ENCODE assay signal across 8 cellular contexts in the genomic region with DNA sequence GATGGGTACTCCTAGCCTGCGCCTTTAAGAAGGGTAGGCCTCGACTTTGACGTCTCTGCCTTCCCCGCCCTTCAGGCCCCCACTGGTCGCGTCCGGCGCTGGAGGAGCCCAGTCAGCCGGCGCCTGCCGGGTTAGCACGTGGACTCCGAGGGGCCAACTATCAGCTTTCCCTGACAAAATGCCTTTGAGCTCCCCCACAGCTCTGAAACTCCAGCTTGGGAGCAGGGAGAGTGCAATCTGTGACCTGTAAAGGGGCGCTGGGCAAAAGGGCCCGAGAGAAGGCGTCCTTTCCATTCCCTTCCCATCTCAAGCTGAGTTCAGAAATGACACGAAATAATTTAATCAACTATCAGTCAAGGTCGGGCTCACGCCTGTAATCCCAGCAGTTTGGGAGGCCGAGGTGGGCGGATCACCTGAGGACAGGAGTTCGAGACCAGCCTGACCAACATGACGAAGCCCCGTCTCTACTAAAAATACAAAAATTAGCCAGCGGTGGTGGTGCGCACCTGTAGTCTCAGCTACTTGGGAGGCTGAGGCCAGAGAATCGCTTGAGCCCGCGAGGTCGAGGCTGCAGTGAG. TPM values are rescaled to one million over a fixed set of nuclear protein-coding genes. Genes with fewer than 3 reads are reported as not detected.
A peak's percentile ranks its signal among the peaks of the same experiment; 100 is the strongest.
DNase-seq lines count a peak whose midpoint lies in the region; ATAC-seq and TF ChIP-seq lines count a peak whose summit lies in the region.

No MANE protein-coding gene starts in this region.

- no peaks in the 10 kb centered on the region for H3K9me3 Mint-ChIP-seq in activated naive CD4-positive, alpha-beta T cell treated with anti-CD3 and anti-CD28 coated beads, Interleukin-2, amount 10 ng/mL, durations not matched to agents 7 days and 5 days

- POLR2A ChIA-PET in HCT116 (lab: Charles Lee) = interaction anchor here (0.7 to 1.1 kb wide), 6 partner anchors 9 to 107 kb away, joined by 3 to 7 read pairs (median 4); a partner anchor contains a TSS

- WGBS in trophoblast cell (ENCODE audit: extremely low coverage, insufficient coverage, insufficient read length) = no CpG with 5 or more reads among the region's 30 CpGs
- WGBS in thyroid gland, 2 donors = 35 to 45% methylated on average over 17 to 22 of the region's 30 CpGs

- peak overlapping the region; percentile 8 for H4K8ac ChIP-seq in trophoblast cell (ENCODE audit: low read depth, low read length)

- H3K4me1 ChIP-seq in DOHH2 (ENCODE audit: control insufficient read depth, low read length) = peaks cover 62% of the 10 kb centered on the region
- H3K4me1 ChIP-seq in HCT116 (ENCODE audit: control insufficient read depth in 1 of 2, insufficient read depth in 2 of 2, low read length in 2 of 2) = peaks cover 18 to 40% of the 10 kb centered on the region in 2 experiments
- peaks cover 4 to 12% of the 10 kb centered on the region in 2 experiments for H3K4me1 ChIP-seq in trophoblast cell (ENCODE audit: control insufficient read depth in 1 of 2, insufficient read depth in 2 of 2, low read length in 2 of 2)
- H3K4me1 ChIP-seq in thyroid gland = peaks cover 24 to 35% of the 10 kb centered on the region in 2 donors

- H3K79me2 ChIP-seq in DOHH2 (ENCODE audit: control insufficient read depth, low read length) (peaks cover 40% of the 10 kb centered on the region), HCT116 (ENCODE audit: insufficient read depth, low read length) (peaks cover 41% of the 10 kb centered on the region), trophoblast cell (ENCODE audit: control insufficient read depth, insufficient read depth, low read length, poor library complexity) (peaks cover 11% of the 10 kb centered on the region)

- H3K4me3 Mint-ChIP-seq in activated naive CD4-positive, alpha-beta T cell treated with anti-CD3 and anti-CD28 coated beads, Interleukin-2, amount 10 ng/mL, durations not matched to agents 7 days and 5 days = peak overlapping the region; percentile 65

- H3K27ac ChIP-seq in DOHH2 (ENCODE audit: low read depth, low read length) = peak overlapping the region; percentile 52
- peak overlapping the region; percentile 32 for H3K27ac ChIP-seq in HCT116 (ENCODE audit: low read depth, low read length)
- no peak overlapping the region for H3K27ac ChIP-seq in SK-N-MC
- H3K27ac ChIP-seq in trophoblast cell (ENCODE audit: low read depth, low read length) = no peak overlapping the region
- peak overlapping the region in 2 of 3 donors; percentile 57 to 91 for H3K27ac ChIP-seq in thyroid gland

- H3K14ac ChIP-seq in trophoblast cell (ENCODE audit: low read length) = no peak overlapping the region

- peak; percentile 97 for DNase-seq in HCT116 (ENCODE audit: low read depth, low spot score)
- DNase-seq in NCI-H1105 (lab: John Stamatoyannopoulos, UW) = peak; percentile 87
- DNase-seq in SK-N-MC (ENCODE audit: low read depth, low spot score) = peak; percentile 70
- DNase-seq in activated naive CD4-positive, alpha-beta T cell treated with anti-CD3 and anti-CD28 coated beads, Interleukin-2, amount 10 ng/mL, durations not matched to agents 7 days and 5 days = peak; percentile 97
- peak; percentile 98 for DNase-seq in globus pallidus (ENCODE audit: low spot score)
- DNase-seq in trophoblast cell = peak; percentile 96
- peak; percentile 98 for DNase-seq in thyroid gland

- peaks cover 26% of the 10 kb centered on the region for H3F3A ChIP-seq in DOHH2 (ENCODE audit: control insufficient read depth, insufficient read depth)

- H3K4ac ChIP-seq in trophoblast cell (ENCODE audit: low read depth, low read length) = no peak overlapping the region

- H3K27me3 Mint-ChIP-seq in activated naive CD4-positive, alpha-beta T cell treated with anti-CD3 and anti-CD28 coated beads, Interleukin-2, amount 10 ng/mL, durations not matched to agents 7 days and 5 days = peaks cover 5% of the 10 kb centered on the region

- H3K9me2 ChIP-seq in DOHH2 (replicated peaks; ENCODE audit: control insufficient read depth, low read length) = no peaks in the 10 kb centered on the region
- H3K9me2 ChIP-seq in HCT116 (ENCODE audit: insufficient read depth) = no peaks in the 10 kb centered on the region

- TF ChIP-seq POLR2A in HCT116 (IDR thresholded peaks at IDR 0.05; ENCODE audit: borderline replicate concordance, extremely low read depth, insufficient read depth, insufficient read length) = no peak
- TF ChIP-seq POLR2A in thyroid gland (IDR thresholded peaks at IDR 0.05) = peak in 1 of 2 donors; percentile 35

- H2AFZ ChIP-seq in HCT116 (ENCODE audit: low read depth, low read length, poor library complexity, severe bottlenecking) = no peak overlapping the region
- no peak overlapping the region for H2AFZ ChIP-seq in trophoblast cell (ENCODE audit: insufficient read depth, low read length, poor library complexity)

- peak overlapping the region; percentile 40; the same call in 1 of the 2 replicates for H3K9ac ChIP-seq in HCT116 (ENCODE audit: low read length)
- no peak overlapping the region for H3K9ac ChIP-seq in SK-N-MC (ENCODE audit: insufficient read length)
- no peak overlapping the region for H3K9ac ChIP-seq in trophoblast cell (ENCODE audit: low read length)

- H3K4me2 ChIP-seq in DOHH2 (ENCODE audit: low read length) (peak overlapping the region; percentile 66), HCT116 (ENCODE audit: low read length) (peak overlapping the region; percentile 71), trophoblast cell (ENCODE audit: low read length) (no peak overlapping the region)

- no peak overlapping the region for H4K91ac ChIP-seq in trophoblast cell (ENCODE audit: low read depth, low read length)

- CTCF ChIA-PET in HCT116 (lab: Charles Lee) = interaction anchor here (0.5 to 1.3 kb wide), 10 partner anchors 11 to 197 kb away, joined by 3 to 7 read pairs (median 3); no protein-coding TSS in a partner anchor
- CTCF ChIA-PET in activated naive CD4-positive, alpha-beta T cell treated with anti-CD3 and anti-CD28 coated beads, Interleukin-2, amount 10 ng/mL, durations not matched to agents 7 days and 5 days (lab: Charles Lee) = interaction anchor here (1.1 to 1.4 kb wide), 2 partner anchors 117 to 123 kb away, joined by 3 to 13 read pairs; no protein-coding TSS in a partner anchor

- H3K9me3 ChIP-seq in DOHH2 (ENCODE audit: control insufficient read depth, insufficient read depth, low read length) (no peaks in the 10 kb centered on the region), HCT116 (ENCODE audit: control insufficient read depth in 1 of 2, insufficient read depth in 1 of 2, low read depth in 1 of 2, low read length in 2 of 2) (no peaks in the 10 kb centered on the region), SK-N-MC (ENCODE audit: low read depth, low read length) (no peaks in the 10 kb centered on the region), trophoblast cell (ENCODE audit: insufficient read depth, low read depth, low read length) (peaks cover 2% of the 10 kb centered on the region), thyroid gland (no peaks in the 10 kb centered on the region)

- RAD21 ChIA-PET in HCT116 (lab: Charles Lee; ENCODE audit: low non-redundant PET in 1 of 2, low total read pairs in 2 of 2, uncharacterized antibody in 2 of 2, unreplicated experiment in 2 of 2) = interaction anchor here in 1 of 2 experiments (1.2 kb wide), 1 partner anchor 116 kb away, joined by 4 read pairs; no protein-coding TSS in a partner anchor

- peak; percentile 2; the same call in 1 of the 2 replicates for TF ChIP-seq RAD21 in HCT116 (IDR thresholded peaks at IDR 0.05; ENCODE audit: low read depth)

- no peak overlapping the region for H4K12ac ChIP-seq in trophoblast cell (ENCODE audit: low read depth, low read length)

- H3K4me3 ChIP-seq in DOHH2 (ENCODE audit: low read length) (peak overlapping the region; percentile 65), HCT116 (replicated peaks in 1 of 2; ENCODE audit: low read depth in 1 of 2, low read length in 2 of 2) (peak overlapping the region; percentile 33 to 44), SK-N-MC (no peak overlapping the region), trophoblast cell (ENCODE audit: low read depth, low read length) (no peak overlapping the region), thyroid gland (replicated peaks in 1 of 3) (peak overlapping the region in 1 of 3 donors; percentile 96)

- H3K27ac Mint-ChIP-seq in activated naive CD4-positive, alpha-beta T cell treated with anti-CD3 and anti-CD28 coated beads, Interleukin-2, amount 10 ng/mL, durations not matched to agents 7 days and 5 days = peak overlapping the region; percentile 89

- H3K27me3 ChIP-seq in DOHH2 (ENCODE audit: control insufficient read depth, low read length) (no peaks in the 10 kb centered on the region), HCT116 (ENCODE audit: insufficient read depth, low read length) (no peaks in the 10 kb centered on the region), trophoblast cell (ENCODE audit: insufficient read depth, low read length) (no peaks in the 10 kb centered on the region), thyroid gland (no peaks in the 10 kb centered on the region)

- BruUV-seq in HCT116 (replicated peaks; lab: Mats Ljungman, UMichigan) = no TSS peak

- no peak overlapping the region for H2BK5ac ChIP-seq in trophoblast cell (ENCODE audit: low read depth, low read length, poor library complexity)

- no peaks in the 10 kb centered on the region for H3K36me3 Mint-ChIP-seq in activated naive CD4-positive, alpha-beta T cell treated with anti-CD3 and anti-CD28 coated beads, Interleukin-2, amount 10 ng/mL, durations not matched to agents 7 days and 5 days

- H4K20me1 ChIP-seq in DOHH2 (ENCODE audit: control insufficient read depth, insufficient read depth, low read depth, low read length) = no peaks in the 10 kb centered on the region
- H4K20me1 ChIP-seq in HCT116 (ENCODE audit: insufficient read depth) = no peaks in the 10 kb centered on the region

- no peak overlapping the region for H3K18ac ChIP-seq in trophoblast cell (ENCODE audit: low read length)

- no peak for TF ChIP-seq CTCF in DOHH2 (IDR thresholded peaks at IDR 0.05; ENCODE audit: low read depth, low read length, poor library complexity, severe bottlenecking)
- no peak for TF ChIP-seq CTCF in HCT116 (IDR thresholded peaks at IDR 0.05 in 2 of 3, conservative IDR thresholded peaks at IDR 0.05 in 1 of 3; ENCODE audit: borderline replicate concordance in 1 of 3, insufficient read depth in 1 of 3, low read depth in 2 of 3, low read length in 2 of 3)
- TF ChIP-seq CTCF in thyroid gland (IDR thresholded peaks at IDR 0.05) = peak in 1 of 6 experiments; percentile 45

- no peak overlapping the region for H2BK120ac ChIP-seq in trophoblast cell (ENCODE audit: insufficient read depth, low read length, poor library complexity)

- intact Hi-C loops in HCT116 (cut with micrococcal nuclease) = loop anchor here (2.0 kb wide), 2 partner anchors 108 to 116 kb away; a partner anchor contains a TSS
- intact Hi-C loops in thyroid gland (cut with DNase I) = no loop called here

- no peak overlapping the region for H2AK5ac ChIP-seq in trophoblast cell (ENCODE audit: low read length)

- peak; percentile 67 for ATAC-seq in HCT116

- no peak overlapping the region for H3K23ac ChIP-seq in trophoblast cell (ENCODE audit: low read length)

- H3K36me3 ChIP-seq in DOHH2 (ENCODE audit: control insufficient read depth, low read length) (peaks cover 16% of the 10 kb centered on the region), HCT116 (ENCODE audit: control insufficient read depth in 1 of 2, insufficient read depth in 2 of 2, low read length in 2 of 2) (peaks cover 4 to 7% of the 10 kb centered on the region in 2 experiments; a peak in 3 of 4 replicates), SK-N-MC (ENCODE audit: insufficient read depth, low read length) (no peaks in the 10 kb centered on the region; the same call in 1 of the 2 replicates), trophoblast cell (ENCODE audit: control insufficient read depth in 1 of 2, insufficient read depth in 2 of 2, low read length in 2 of 2) (peaks cover 6 to 7% of the 10 kb centered on the region in 2 experiments), thyroid gland (peaks cover 2 to 4% of the 10 kb centered on the region in 2 donors)

- H3K4me1 Mint-ChIP-seq in activated naive CD4-positive, alpha-beta T cell treated with anti-CD3 and anti-CD28 coated beads, Interleukin-2, amount 10 ng/mL, durations not matched to agents 7 days and 5 days = peaks cover 41% of the 10 kb centered on the region

- H2BK12ac ChIP-seq in trophoblast cell (ENCODE audit: low read length) = no peak overlapping the region

- peaks cover 11% of the 10 kb centered on the region for H3K79me1 ChIP-seq in trophoblast cell (ENCODE audit: low read length)

RNA-seq across cellular contexts. Expression of a gene that starts 2.3 kb away (rescaled TPM):
- total RNA-seq in HCT116 (2021; ENCODE audit: unreplicated experiment) = 326 TPM
- polyA plus RNA-seq in HCT116 (2012) = 372 and 379 TPM in 2 replicates
- 96.0 and 97.4 TPM in 2 replicates for polyA plus RNA-seq in trophoblast cell (2013)
- 100 to 1,000 TPM in 2 of 4 donors, 10 to 100 TPM in 2; 82.5 to 201 (median 144) TPM for total RNA-seq in thyroid gland

RNA-seq across cellular contexts. Expression of a gene that starts 18.1 kb away (rescaled TPM):
- total RNA-seq in HCT116 (2021; ENCODE audit: unreplicated experiment) (206 TPM), thyroid gland (100 to 1,000 TPM; 259 to 292 (median 264) TPM)
- polyA plus RNA-seq in HCT116 (2012) = 276 and 326 TPM in 2 replicates
- polyA plus RNA-seq in trophoblast cell (2013) = 207 and 227 TPM in 2 replicates

RNA-seq across cellular contexts. Expression of a gene that starts 18.6 kb away (rescaled TPM):
- total RNA-seq in HCT116 (2021; ENCODE audit: unreplicated experiment) (0.61 TPM), thyroid gland (1 to 10 TPM in 3 of 4 donors, under 1 TPM in 1; 0.89 to 4.1 (median 2.1) TPM)
- polyA plus RNA-seq in HCT116 (2012) = 0.72 and 1.3 TPM in 2 replicates
- polyA plus RNA-seq in trophoblast cell (2013) = 0.08 and 0.12 TPM in 2 replicates

RNA-seq across cellular contexts. Expression of a gene that starts 36.7 kb away (rescaled TPM):
- total RNA-seq in HCT116 (2021; ENCODE audit: unreplicated experiment) (18.0 TPM), thyroid gland (10 to 100 TPM in 2 of 4 donors, 1 to 10 TPM in 2; 7.1 to 15.0 (median 10.4) TPM)
- polyA plus RNA-seq in HCT116 (2012) = 12.5 and 12.7 TPM in 2 replicates
- polyA plus RNA-seq in trophoblast cell (2013) = 8.4 and 8.6 TPM in 2 replicates

RNA-seq across cellular contexts. Expression of a gene that starts 59.0 kb away (rescaled TPM):
- total RNA-seq in HCT116 (2021; ENCODE audit: unreplicated experiment) (0.22 TPM), thyroid gland (under 1 TPM in 2 of 4 donors, not detected in 2; 0.15 to 0.78 TPM)
- polyA plus RNA-seq in HCT116 (2012) = 0.03 TPM in 1 of 2 replicates, not detected in the other
- 0.01 and 0.03 TPM in 2 replicates for polyA plus RNA-seq in trophoblast cell (2013)

Comparison
In these comparisons a context has a peak if more than half of its experiments do, and no peak if none do; other contexts are left out.
1. H3K27ac ChIP-seq: peak in DOHH2 (single experiment), HCT116 (single experiment) and thyroid gland (2 of 3); none in SK-N-MC (single experiment) and trophoblast cell (single experiment).
2. H3K4me3 ChIP-seq: peak in DOHH2 (single experiment) and HCT116 (2 of 2); none in SK-N-MC (single experiment) and trophoblast cell (single experiment).
3. Peak in every context shown above with its lines, with median percentiles within 50 percentile points of each other: DNase-seq.